ENCODE assay signal across 2 cellular contexts in genomic region chr10:75140246-75140645, GRCh38.
A peak's percentile ranks its signal among the peaks of the same experiment; 100 is the strongest.
TF ChIP-seq lines count a peak whose summit lies in the region.

No MANE protein-coding gene starts in this region.

TF ChIP-seq in HCT116, 20 proteins besides CTCF, POLR2A, EP300 and RAD21:
- TF ChIP-seq FOSL1 (IDR thresholded peaks at IDR 0.05; ENCODE audit: low read depth) (no peak), YY1 (IDR thresholded peaks at IDR 0.05; ENCODE audit: extremely low read depth, insufficient replicate concordance, low read depth, low read length) (no peak), ZFX (IDR thresholded peaks at IDR 0.05) (no peak), TCF7L2 (IDR thresholded peaks at IDR 0.05; ENCODE audit: borderline replicate concordance, extremely low read depth, insufficient read depth, insufficient read length) (no peak), REST (IDR thresholded peaks at IDR 0.05; ENCODE audit: low read depth) (no peak), ELF1 (IDR thresholded peaks at IDR 0.05; ENCODE audit: borderline replicate concordance, low read depth) (no peak)

TF ChIP-seq in K562, 482 proteins besides CTCF, POLR2A, EP300 and RAD21:
- TF ChIP-seq ZFP30 (CRISPR knock-in tag; IDR thresholded peaks at IDR 0.05; ENCODE audit: borderline replicate concordance) = no peak
- peak; percentile 46 for TF ChIP-seq FOSL1 (tag; conservative IDR thresholded peaks at IDR 0.05)
